Comparison of ENCODE assay signal across 1 cellular context in the genomic region with DNA sequence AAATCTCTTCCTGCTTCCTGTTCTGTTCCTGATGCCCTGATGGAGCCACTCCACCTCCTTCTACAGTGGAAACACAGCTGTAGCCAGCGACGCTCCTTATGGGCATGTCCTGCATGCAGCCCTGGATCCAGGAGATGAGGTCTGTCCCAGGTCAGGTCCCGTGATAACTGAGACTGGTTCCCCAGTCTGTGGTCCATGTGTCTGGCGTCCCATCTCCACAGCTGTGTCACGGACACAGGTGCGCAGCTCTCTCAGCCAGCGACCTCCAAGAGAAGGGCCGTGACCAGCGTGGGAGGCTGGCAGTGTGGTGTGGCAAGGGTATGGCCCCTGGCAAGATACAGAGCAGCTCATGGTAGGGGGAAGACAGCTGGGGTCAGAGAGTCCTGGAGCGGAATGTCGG.
TF ChIP-seq lines count a peak whose summit lies in the region.

No MANE protein-coding gene starts in this region.

TF ChIP-seq in HepG2, 621 proteins besides CTCF, POLR2A, EP300 and RAD21 (continued from another document):
- TF ChIP-seq ZNF710 (CRISPR knock-in tag; IDR thresholded peaks at IDR 0.05; ENCODE audit: borderline replicate concordance) (no peak), HNF1B (CRISPR knock-in tag; IDR thresholded peaks at IDR 0.05) (no peak), ARID4A (CRISPR knock-in tag; IDR thresholded peaks at IDR 0.05; ENCODE audit: borderline replicate concordance) (no peak), POGK (CRISPR knock-in tag; conservative IDR thresholded peaks at IDR 0.05) (no peak), ZNF766 (CRISPR knock-in tag; IDR thresholded peaks at IDR 0.05; ENCODE audit: borderline replicate concordance) (no peak), ZNF549 (CRISPR knock-in tag; IDR thresholded peaks at IDR 0.05) (no peak), HOXA7 (CRISPR knock-in tag; IDR thresholded peaks at IDR 0.05) (no peak), KLF13 (CRISPR knock-in tag; IDR thresholded peaks at IDR 0.05) (no peak), HHEX (CRISPR knock-in tag; IDR thresholded peaks at IDR 0.05) (no peak), ZNF33B (CRISPR knock-in tag; IDR thresholded peaks at IDR 0.05) (no peak), ZNF484 (CRISPR knock-in tag; IDR thresholded peaks at IDR 0.05; ENCODE audit: borderline replicate concordance, low read depth) (no peak), SIX1 (CRISPR knock-in tag; IDR thresholded peaks at IDR 0.05; ENCODE audit: borderline replicate concordance) (no peak)
- TF ChIP-seq, protein P1, sequence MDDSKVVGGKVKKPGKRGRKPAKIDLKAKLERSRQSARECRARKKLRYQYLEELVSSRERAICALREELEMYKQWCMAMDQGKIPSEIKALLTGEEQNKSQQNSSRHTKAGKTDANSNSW (CRISPR knock-in tag; IDR thresholded peaks at IDR 0.05; ENCODE audit: borderline replicate concordance) = no peak
TF ChIP-seq in HepG2: peak in this region for 0.
